In the genomic region with DNA sequence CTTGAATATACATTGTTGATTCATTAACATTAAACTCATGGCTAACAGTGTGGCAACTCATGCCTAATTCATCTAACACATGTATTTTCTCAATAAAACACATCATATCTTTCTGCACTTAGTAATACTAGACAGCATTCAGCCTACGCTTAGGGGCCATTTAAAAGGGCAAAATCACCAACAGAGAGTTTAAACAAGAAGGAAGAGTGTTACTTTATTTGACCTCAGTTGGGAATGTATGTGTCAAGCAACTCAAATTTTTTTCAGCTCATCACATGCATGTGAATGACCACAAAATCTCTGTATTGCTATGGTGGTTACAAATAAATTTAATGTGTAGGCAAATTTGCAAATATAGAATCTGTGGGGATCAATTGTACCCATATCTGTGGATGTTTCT, we compare ENCODE assay signal across 22 cellular contexts.
DNase-seq lines count a peak whose midpoint lies in the region; ATAC-seq and TF ChIP-seq lines count a peak whose summit lies in the region.
"Had no signal": no experiment of that assay in that cellular context is flagged by ENCODE, and none has a peak within 500 bp of the region (broad histone marks: within the 10 kb centered on the region; RNA-seq: fewer than 3 reads in every experiment).

No MANE protein-coding gene starts in this region.

- no peak overlapping the region for H3K27ac ChIP-seq in Karpas-422 (ENCODE audit: low read length)
- H3K27ac ChIP-seq in brain microvascular endothelial cell, result no peak overlapping the region
- H3K27ac ChIP-seq in CD4-positive, alpha-beta T cell (ENCODE audit: low read depth, low read length), result no peak overlapping the region
- H3K27ac ChIP-seq: 22Rv1, BLaER1, C4-2B had no signal

- H4K20me1 ChIP-seq in Karpas-422 (ENCODE audit: insufficient read depth, low read depth, low read length), result no peaks in the 10 kb centered on the region
- H4K20me1 ChIP-seq: BLaER1 had no signal

- CTCF ChIA-PET in CD4-positive, alpha-beta T cell (lab: Charles Lee), result no interaction called here

- DNase-seq in COLO829 (ENCODE audit: low spot score), result peak; percentile 5
- DNase-seq in Karpas-422, result peak; percentile 14
- DNase-seq in brain microvascular endothelial cell, result peak; percentile 43
- peak; percentile 22 for DNase-seq in iris pigment epithelial cell (ENCODE audit: low read depth)
- DNase-seq in CD4-positive, alpha-beta T cell, result no peak
- no peak for DNase-seq in SW 1271 (lab: John Stamatoyannopoulos, UW)
- DNase-seq in putamen (ENCODE audit: low spot score), result no peak
- DNase-seq: Calu3; CD4-positive, CD25-positive, alpha-beta regulatory T cell; CD8-positive, alpha-beta memory T cell; COR-L47; DMS53; DMS79 treated with DMSO at 0.1 percent for 48 hours; GF-D8; H9 had no signal

- POLR2A ChIA-PET in CD4-positive, alpha-beta T cell (lab: Charles Lee), result no interaction called here

- no peak overlapping the region for H2AFZ ChIP-seq in Karpas-422 (ENCODE audit: low read length)
- H2AFZ ChIP-seq: GM23338 had no signal

- intact Hi-C loops in CD4-positive, alpha-beta T cell (cut with DNase I, micrococcal nuclease), result no loop called here

- H3K4me2 ChIP-seq in Karpas-422 (ENCODE audit: low read depth, low read length, poor library complexity, severe bottlenecking), result no peak overlapping the region
- H3K4me2 ChIP-seq: BLaER1, GM23338 had no signal

- H3K9me2 ChIP-seq in Karpas-422 (replicated peaks; ENCODE audit: insufficient read depth, low read length), result no peaks in the 10 kb centered on the region

- no peaks in the 10 kb centered on the region for H3K9me3 Mint-ChIP-seq in CD4-positive, alpha-beta T cell
- H3K9me3 Mint-ChIP-seq: GM23338, H9 had no signal

- H3K27me3 Mint-ChIP-seq in CD4-positive, alpha-beta T cell, result no peaks in the 10 kb centered on the region
- H3K27me3 Mint-ChIP-seq: CD4-positive, CD25-positive, alpha-beta regulatory T cell had no signal

- H3K27ac Mint-ChIP-seq in CD4-positive, alpha-beta T cell, result no peak overlapping the region
- H3K27ac Mint-ChIP-seq: B cell; CD4-positive, CD25-positive, alpha-beta regulatory T cell; CD8-positive, alpha-beta memory T cell; GM23338; H9 had no signal

- H3K4me3 ChIP-seq in Karpas-422 (ENCODE audit: low read length), result no peak overlapping the region
- H3K4me3 ChIP-seq in brain microvascular endothelial cell (ENCODE audit: low read depth, low read length), result no peak overlapping the region
- H3K4me3 ChIP-seq: BLaER1, GM23338 had no signal

- H3K36me3 ChIP-seq in Karpas-422 (ENCODE audit: insufficient read depth, low read length) (no peaks in the 10 kb centered on the region), brain microvascular endothelial cell (replicated peaks) (no peaks in the 10 kb centered on the region)
- H3K36me3 ChIP-seq: BLaER1 had no signal

- no peak for ATAC-seq in GM19455 (IDR thresholded peaks at IDR 0.05; ENCODE audit: unreplicated experiment)
- ATAC-seq in CD4-positive, alpha-beta T cell (ENCODE audit: poor library complexity), result no peak
- ATAC-seq: GM23338, HCT116 had no signal

- H3K27me3 ChIP-seq in Karpas-422 (ENCODE audit: low read length), result no peaks in the 10 kb centered on the region
- no peaks in the 10 kb centered on the region for H3K27me3 ChIP-seq in brain microvascular endothelial cell (replicated peaks)
- peaks cover 4% of the 10 kb centered on the region for H3K27me3 ChIP-seq in CD4-positive, alpha-beta T cell (ENCODE audit: control insufficient read depth, insufficient read depth, low read length)
- H3K27me3 ChIP-seq: BLaER1 had no signal

- in situ Hi-C loops in brain microvascular endothelial cell (cut with HindIII; ENCODE audit: low pct_ligation_motif_present, low sequenced_read_pairs), result no loop called here

- TF ChIP-seq CTCF in brain microvascular endothelial cell (IDR thresholded peaks at IDR 0.05; ENCODE audit: low read depth, low read length, missing control alignments), result no peak
- TF ChIP-seq CTCF in CD4-positive, alpha-beta T cell (IDR thresholded peaks at IDR 0.05), result no peak

- H3K79me2 ChIP-seq in Karpas-422 (ENCODE audit: low read length), result no peaks in the 10 kb centered on the region

- no peaks in the 10 kb centered on the region for H3K9me3 ChIP-seq in Karpas-422 (ENCODE audit: low read length)
- no peaks in the 10 kb centered on the region for H3K9me3 ChIP-seq in CD4-positive, alpha-beta T cell (ENCODE audit: control insufficient read depth, low read length)
- H3K9me3 ChIP-seq: BLaER1 had no signal

- H3K4me1 ChIP-seq in Karpas-422 (ENCODE audit: low read length), result 0 out of 2 replicates have a peak, but pooled peaks cover 4% of the 10 kb centered on the region
- H3K4me1 ChIP-seq: BLaER1 had no signal

- H3K36me3 Mint-ChIP-seq in CD4-positive, alpha-beta T cell (ENCODE audit: low read depth), result no peaks in the 10 kb centered on the region
- H3K36me3 Mint-ChIP-seq: CD4-positive, CD25-positive, alpha-beta regulatory T cell; CD8-positive, alpha-beta memory T cell had no signal

- H3K4me3 Mint-ChIP-seq in CD4-positive, alpha-beta T cell, result no peak overlapping the region
- H3K4me3 Mint-ChIP-seq: B cell; CD4-positive, CD25-positive, alpha-beta regulatory T cell; CD8-positive, alpha-beta memory T cell; GM23338; H9 had no signal

- H3K4me1 Mint-ChIP-seq in CD4-positive, alpha-beta T cell (ENCODE audit: low read depth), result no peaks in the 10 kb centered on the region
- H3K4me1 Mint-ChIP-seq: B cell; CD4-positive, CD25-positive, alpha-beta regulatory T cell; CD8-positive, alpha-beta memory T cell; GM23338; H9 had no signal

- H3K9ac ChIP-seq in Karpas-422 (ENCODE audit: low read length), result no peak overlapping the region
- H3K9ac ChIP-seq: BLaER1 had no signal

Comparison
In these comparisons a context has a peak if more than half of its experiments do, and no peak if none do; other contexts are left out.
1. DNase-seq: peak in COLO829 (single experiment), Karpas-422 (single experiment), brain microvascular endothelial cell (single experiment) and iris pigment epithelial cell (single experiment); none in CD4-positive, alpha-beta T cell (0 of 10), SW 1271 (0 of 2) and putamen (single experiment).